Comparison of ENCODE assay signal across 1 cellular context in genomic region chr1:1274299-1274930, GRCh38.
TF ChIP-seq lines count a peak whose summit lies in the region.

No MANE protein-coding gene starts in this region.

TF ChIP-seq in SK-N-SH, 30 proteins besides CTCF, POLR2A, EP300 and RAD21 (continued from another document):
- no peak for TF ChIP-seq USF2 (IDR thresholded peaks at IDR 0.05; ENCODE audit: borderline replicate concordance, low read depth, low read length)
